Comparison of ENCODE assay signal across 15 cellular contexts in genomic region chr9:87375397-87376073, GRCh38.
A peak's percentile ranks its signal among the peaks of the same experiment; 100 is the strongest.
DNase-seq lines count a peak whose midpoint lies in the region; ATAC-seq and TF ChIP-seq lines count a peak whose summit lies in the region.
"Had no signal": no experiment of that assay in that cellular context is flagged by ENCODE, and none has a peak within 500 bp of the region (broad histone marks: within the 10 kb centered on the region; RNA-seq: fewer than 3 reads in every experiment).

No MANE protein-coding gene starts in this region.

- ATAC-seq in stimulated activated naive B cell treated with anti-CD40 and anti-IgM and Interleukin-4, amounts not matched to agents 10 μg/mL and 1 μg/mL and 100 μg/mL, for 72 hours (replicated peaks) = no peak
- no peak for ATAC-seq in activated T-cell treated with anti-CD3 and anti-CD28 coated beads, Interleukin-2, amount 50 U/mL, for 72 hours (replicated peaks in 1 of 2)

- intact Hi-C loops in stomach (cut with DNase I; ENCODE audit: low total_unique reads) = no loop called here

- no peak overlapping the region for H3K4me3 ChIP-seq in stomach
- H3K4me3 ChIP-seq: BLaER1 had no signal

- H3K27me3 ChIP-seq in stomach = no peaks in the 10 kb centered on the region
- H3K27me3 ChIP-seq: BLaER1 had no signal

- no peak for TF ChIP-seq POLR2A in stomach (IDR thresholded peaks at IDR 0.05)

- no peaks in the 10 kb centered on the region for H3K36me3 ChIP-seq in stomach
- H3K36me3 ChIP-seq: BLaER1 had no signal

- H3K4me1 Mint-ChIP-seq in stimulated activated naive B cell treated with anti-CD40 and anti-IgM and Interleukin-4, amounts not matched to agents 10 μg/mL and 1 μg/mL and 100 μg/mL, for 72 hours = no peaks in the 10 kb centered on the region
- peaks cover 10% of the 10 kb centered on the region for H3K4me1 Mint-ChIP-seq in activated T-cell treated with anti-CD3 and anti-CD28 coated beads, Interleukin-2, amount 50 U/mL, for 72 hours (ENCODE audit: low read depth)
- H3K4me1 Mint-ChIP-seq: activated naive CD8-positive, alpha-beta T cell treated with anti-CD3 and anti-CD28 coated beads, Interleukin-2, amount 10 ng/mL, durations not matched to agents 7 days and 5 days; IgD-negative memory B cell had no signal

- peaks cover 4 to 10% of the 10 kb centered on the region in 2 donors for H3K27me3 Mint-ChIP-seq in stimulated activated naive B cell treated with anti-CD40 and anti-IgM and Interleukin-4, amounts not matched to agents 10 μg/mL and 1 μg/mL and 100 μg/mL, for 72 hours
- peaks cover 51% of the 10 kb centered on the region for H3K27me3 Mint-ChIP-seq in activated T-cell treated with anti-CD3 and anti-CD28 coated beads, Interleukin-2, amount 50 U/mL, for 72 hours (ENCODE audit: low read depth)
- H3K27me3 Mint-ChIP-seq: activated naive CD8-positive, alpha-beta T cell treated with anti-CD3 and anti-CD28 coated beads, Interleukin-2, amount 10 ng/mL, durations not matched to agents 7 days and 5 days had no signal

- H3K4me1 ChIP-seq in stomach = peaks cover 0 to 6% (median 0%) of the 10 kb centered on the region in 4 donors
- H3K4me1 ChIP-seq: BLaER1 had no signal

- no peaks in the 10 kb centered on the region for H3K9me3 Mint-ChIP-seq in stimulated activated naive B cell treated with anti-CD40 and anti-IgM and Interleukin-4, amounts not matched to agents 10 μg/mL and 1 μg/mL and 100 μg/mL, for 72 hours
- H3K9me3 Mint-ChIP-seq in activated T-cell treated with anti-CD3 and anti-CD28 coated beads, Interleukin-2, amount 50 U/mL, for 72 hours = no peaks in the 10 kb centered on the region
- H3K9me3 Mint-ChIP-seq: activated naive CD8-positive, alpha-beta T cell treated with anti-CD3 and anti-CD28 coated beads, Interleukin-2, amount 10 ng/mL, durations not matched to agents 7 days and 5 days had no signal

- H3K36me3 Mint-ChIP-seq in stimulated activated naive B cell treated with anti-CD40 and anti-IgM and Interleukin-4, amounts not matched to agents 10 μg/mL and 1 μg/mL and 100 μg/mL, for 72 hours = no peaks in the 10 kb centered on the region
- H3K36me3 Mint-ChIP-seq in activated T-cell treated with anti-CD3 and anti-CD28 coated beads, Interleukin-2, amount 50 U/mL, for 72 hours (ENCODE audit: insufficient read depth in 2 of 2) = peaks cover 0 to 2% of the 10 kb centered on the region in 2 donors
- H3K36me3 Mint-ChIP-seq: activated naive CD8-positive, alpha-beta T cell treated with anti-CD3 and anti-CD28 coated beads, Interleukin-2, amount 10 ng/mL, durations not matched to agents 7 days and 5 days; IgD-negative memory B cell had no signal

- no peak overlapping the region for H3K27ac Mint-ChIP-seq in stimulated activated naive B cell treated with anti-CD40 and anti-IgM and Interleukin-4, amounts not matched to agents 10 μg/mL and 1 μg/mL and 100 μg/mL, for 72 hours
- no peak overlapping the region for H3K27ac Mint-ChIP-seq in activated T-cell treated with anti-CD3 and anti-CD28 coated beads, Interleukin-2, amount 50 U/mL, for 72 hours
- H3K27ac Mint-ChIP-seq: activated naive CD8-positive, alpha-beta T cell treated with anti-CD3 and anti-CD28 coated beads, Interleukin-2, amount 10 ng/mL, durations not matched to agents 7 days and 5 days had no signal

- no peak overlapping the region for H3K27ac ChIP-seq in stomach
- H3K27ac ChIP-seq: BLaER1 had no signal

- H3K4me3 Mint-ChIP-seq in stimulated activated naive B cell treated with anti-CD40 and anti-IgM and Interleukin-4, amounts not matched to agents 10 μg/mL and 1 μg/mL and 100 μg/mL, for 72 hours = no peak overlapping the region
- H3K4me3 Mint-ChIP-seq in activated T-cell treated with anti-CD3 and anti-CD28 coated beads, Interleukin-2, amount 50 U/mL, for 72 hours = no peak overlapping the region
- H3K4me3 Mint-ChIP-seq: activated naive CD8-positive, alpha-beta T cell treated with anti-CD3 and anti-CD28 coated beads, Interleukin-2, amount 10 ng/mL, durations not matched to agents 7 days and 5 days had no signal

- in situ Hi-C loops in Caki2 (cut with HindIII; ENCODE audit: low pct_unique_long_range_greater_than_20kb, low sequenced_read_pairs) = no loop called here

- no peak for TF ChIP-seq CTCF in stomach (IDR thresholded peaks at IDR 0.05)

- TF ChIP-seq EP300 in stomach (IDR thresholded peaks at IDR 0.05) = no peak

- no peaks in the 10 kb centered on the region for H3K9me3 ChIP-seq in stomach
- H3K9me3 ChIP-seq: BLaER1 had no signal

- 68 to 73% (median 70%) methylated on average over 6 to 7 of the region's 7 CpGs for WGBS in stomach, 5 donors

- DNase-seq in Caki2 (ENCODE audit: low read depth) (peak; percentile 86), NCI-H2029 treated with DMSO at 0.1 percent for 48 hours (lab: John Stamatoyannopoulos, UW) (peak; percentile 37), cerebellum (ENCODE audit: low spot score) (peak; percentile 28), myocyte (ENCODE audit: low read depth) (peak; percentile 92), stomach (no peak)
- DNase-seq in stimulated activated naive B cell treated with anti-CD40 and anti-IgM and Interleukin-4, amounts not matched to agents 10 μg/mL and 1 μg/mL and 100 μg/mL, for 72 hours = no peak
- no peak for DNase-seq in stimulated activated CD8-positive, alpha-beta memory T cell treated with anti-CD3 and anti-CD28 coated beads, Interleukin-4, amount 100 ng/mL, for 48 hours
- DNase-seq in activated T-cell treated with anti-CD3 and anti-CD28 coated beads, Interleukin-2, amount 50 U/mL, for 72 hours = no peak
- DNase-seq: activated CD4-positive, alpha-beta T cell treated with anti-CD3 and anti-CD28 coated beads for 48 hours; activated naive CD8-positive, alpha-beta T cell treated with anti-CD3 and anti-CD28 coated beads, Interleukin-2, amount 10 ng/mL, durations not matched to agents 7 days and 5 days; cortex of kidney; NCI-H510A treated with DMSO at 0.1 percent for 48 hours; posterior cingulate gyrus had no signal

Comparison
In these comparisons a context has a peak if more than half of its experiments do, and no peak if none do; other contexts are left out.
1. DNase-seq: peak in Caki2 (single experiment), NCI-H2029 treated with DMSO at 0.1 percent for 48 hours (single experiment), cerebellum (single experiment) and myocyte (single experiment); none in stimulated activated naive B cell treated with anti-CD40 and anti-IgM and Interleukin-4, amounts not matched to agents 10 μg/mL and 1 μg/mL and 100 μg/mL, for 72 hours (single experiment), stimulated activated CD8-positive, alpha-beta memory T cell treated with anti-CD3 and anti-CD28 coated beads, Interleukin-4, amount 100 ng/mL, for 48 hours (single experiment), activated T-cell treated with anti-CD3 and anti-CD28 coated beads, Interleukin-2, amount 50 U/mL, for 72 hours (0 of 2) and stomach (single experiment).